In the genomic region with DNA sequence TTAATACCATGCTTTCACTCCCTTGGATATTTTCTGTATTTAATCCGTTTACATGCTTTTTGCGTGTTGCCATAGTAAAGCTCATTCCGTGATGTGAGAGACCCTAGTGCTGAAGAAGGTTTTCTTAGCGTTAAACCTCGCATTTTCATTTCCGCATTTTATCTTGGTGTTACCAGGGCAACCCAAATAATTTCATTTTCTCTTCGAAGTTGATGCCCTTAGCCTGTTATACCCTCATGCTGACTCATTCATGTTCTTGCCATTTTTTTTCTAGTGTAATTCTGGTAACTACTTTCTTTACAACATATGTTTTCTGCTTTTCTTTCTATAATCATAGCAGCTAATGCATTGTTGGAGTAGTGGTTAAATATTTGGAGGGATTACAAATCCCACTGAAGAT, we compare ENCODE assay signal across 8 cellular contexts. TPM values are rescaled to one million over a fixed set of nuclear protein-coding genes. Genes with fewer than 3 reads are reported as not detected.
DNase-seq lines count a peak whose midpoint lies in the region; ATAC-seq and TF ChIP-seq lines count a peak whose summit lies in the region.

No MANE protein-coding gene starts in this region.

- H3K9me3 ChIP-seq in OCI-LY3 (ENCODE audit: insufficient read depth, low read length) (no peaks in the 10 kb centered on the region), mucosa of descending colon (no peaks in the 10 kb centered on the region), prostate gland (no peaks in the 10 kb centered on the region), adrenal gland (replicated peaks in 1 of 3) (no peaks in the 10 kb centered on the region)

- ATAC-seq in GM18873 (IDR thresholded peaks at IDR 0.05; ENCODE audit: low FRiP score, unreplicated experiment) = peak; percentile 99
- ATAC-seq in HG02759 (IDR thresholded peaks at IDR 0.05; ENCODE audit: unreplicated experiment) = peak; percentile 99
- ATAC-seq in mucosa of descending colon = peak; percentile 62

- DNase-seq in mucosa of descending colon (no peak), prostate gland (ENCODE audit: low spot score) (no peak), NCI-H1092 (lab: John Stamatoyannopoulos, UW) (no peak), KBM-7 (no peak), adrenal gland (no peak)

- H2AFZ ChIP-seq in OCI-LY3 (ENCODE audit: low read depth, low read length) = no peak overlapping the region

- H3K27ac ChIP-seq in OCI-LY3 (ENCODE audit: low read length) (peak overlapping the region; percentile 31; the same call in 1 of the 2 replicates), prostate gland (no peak overlapping the region), adrenal gland (no peak overlapping the region)

- intact Hi-C loops in mucosa of descending colon (cut with DNase I, micrococcal nuclease) = no loop called here
- intact Hi-C loops in prostate gland (cut with DNase I) = no loop called here
- intact Hi-C loops in adrenal gland (cut with DNase I) = no loop called here

- peak overlapping the region; percentile 75 for H3K4me2 ChIP-seq in OCI-LY3 (ENCODE audit: low read length)

- no peaks in the 10 kb centered on the region for H3K79me2 ChIP-seq in OCI-LY3 (ENCODE audit: low read length)

- peak overlapping the region; percentile 52 for H3K4me3 ChIP-seq in OCI-LY3 (ENCODE audit: low read length)
- H3K4me3 ChIP-seq in mucosa of descending colon = no peak overlapping the region
- H3K4me3 ChIP-seq in prostate gland = no peak overlapping the region
- no peak overlapping the region for H3K4me3 ChIP-seq in adrenal gland

- no peak for TF ChIP-seq POLR2A in prostate gland (IDR thresholded peaks at IDR 0.05)
- no peak for TF ChIP-seq POLR2A in adrenal gland (IDR thresholded peaks at IDR 0.05)

- H3K4me1 ChIP-seq in OCI-LY3 (ENCODE audit: low read length) (peaks cover 44% of the 10 kb centered on the region), mucosa of descending colon (ENCODE audit: low read depth) (no peaks in the 10 kb centered on the region), prostate gland (replicated peaks) (no peaks in the 10 kb centered on the region), adrenal gland (replicated peaks in 1 of 2) (peaks cover 0 to 30% of the 10 kb centered on the region in 2 donors)

- no peak for TF ChIP-seq CTCF in OCI-LY3 (IDR thresholded peaks at IDR 0.05; ENCODE audit: low read depth, low read length)
- TF ChIP-seq CTCF in mucosa of descending colon (IDR thresholded peaks at IDR 0.05) = no peak
- no peak for TF ChIP-seq CTCF in prostate gland (IDR thresholded peaks at IDR 0.05)
- no peak for TF ChIP-seq CTCF in adrenal gland (IDR thresholded peaks at IDR 0.05)

- H3K9ac ChIP-seq in OCI-LY3 (ENCODE audit: low read length) = peak overlapping the region; percentile 11; the same call in 1 of the 2 replicates

- no peaks in the 10 kb centered on the region; the same call in 1 of the 2 replicates for H3K27me3 ChIP-seq in OCI-LY3 (ENCODE audit: low read depth, low read length)
- no peaks in the 10 kb centered on the region for H3K27me3 ChIP-seq in prostate gland (replicated peaks; ENCODE audit: insufficient read depth)
- H3K27me3 ChIP-seq in adrenal gland = no peaks in the 10 kb centered on the region

- H4K20me1 ChIP-seq in OCI-LY3 (ENCODE audit: insufficient read depth, low read length) = no peaks in the 10 kb centered on the region

- in situ Hi-C loops in KBM-7 (cut with MboI; ENCODE audit: low pct_unique_long_range_greater_than_20kb, low sequenced_read_pairs) = no loop called here

- 82% methylated on average over 7 of the region's 7 CpGs for WGBS in prostate gland
- WGBS in adrenal gland, 4 donors = 66 to 74% (median 72%) methylated on average over 7 of the region's 7 CpGs

- H3K36me3 ChIP-seq in OCI-LY3 (replicated peaks; ENCODE audit: low read depth, low read length) = no peaks in the 10 kb centered on the region
- no peaks in the 10 kb centered on the region for H3K36me3 ChIP-seq in mucosa of descending colon (ENCODE audit: low read depth)
- no peaks in the 10 kb centered on the region for H3K36me3 ChIP-seq in prostate gland
- no peaks in the 10 kb centered on the region for H3K36me3 ChIP-seq in adrenal gland (replicated peaks in 1 of 2)

RNA-seq across cellular contexts. Expression of a gene that starts 37.2 kb away (rescaled TPM):
- total RNA-seq in mucosa of descending colon (1 to 10 TPM; 1.5 to 5.0 (median 3.0) TPM), prostate gland (10 to 100 TPM in 1 of 2 donors, 1 to 10 TPM in 1; 2.0 to 12.4 TPM), adrenal gland (10 to 100 TPM in 6 of 8 donors, 1 to 10 TPM in 2; 7.5 to 33.6 (median 16.9) TPM)
- polyA plus RNA-seq in adrenal gland = 10 to 100 TPM in 1 of 3 donors, 1 to 10 TPM in 2; 6.7 to 11.9 (median 9.5) TPM
